8 cellular contexts compared by ENCODE assay signal in genomic region chr14:64410084-64410774, GRCh38. TPM values are rescaled to one million over a fixed set of nuclear protein-coding genes. Genes with fewer than 3 reads are reported as not detected.
A peak's percentile ranks its signal among the peaks of the same experiment; 100 is the strongest.
DNase-seq lines count a peak whose midpoint lies in the region; ATAC-seq lines count a peak whose summit lies in the region.

No MANE protein-coding gene starts in this region.

- H3K36me3 Mint-ChIP-seq in stimulated activated naive B cell treated with anti-CD40 and anti-IgM and Interleukin-4, amounts not matched to agents 10 μg/mL and 1 μg/mL and 100 μg/mL, for 72 hours: peaks cover 30 to 42% of the 10 kb centered on the region in 2 donors

- DNase-seq in SIG-M5 treated with dmso at 0.1 percent for 504 hours (lab: John Stamatoyannopoulos, UW; ENCODE audit: unreplicated experiment) (peak; percentile 9), SIG-M5 (lab: John Stamatoyannopoulos, UW) (no peak), RPMI7951 (ENCODE audit: low read depth) (peak; percentile 37), fibroblast of peridontal ligament (ENCODE audit: extremely low read depth) (peak; percentile 31), NCI-H128 (lab: John Stamatoyannopoulos, UW; ENCODE audit: unreplicated experiment) (no peak)
- DNase-seq in stimulated activated naive B cell treated with anti-CD40 and anti-IgM and Interleukin-4, amounts not matched to agents 10 μg/mL and 1 μg/mL and 100 μg/mL, for 72 hours: no peak

- no peak overlapping the region for H3K4me3 Mint-ChIP-seq in stimulated activated naive B cell treated with anti-CD40 and anti-IgM and Interleukin-4, amounts not matched to agents 10 μg/mL and 1 μg/mL and 100 μg/mL, for 72 hours

- ATAC-seq in stimulated activated naive B cell treated with anti-CD40 and anti-IgM and Interleukin-4, amounts not matched to agents 10 μg/mL and 1 μg/mL and 100 μg/mL, for 72 hours (replicated peaks): peak; percentile 74 to 82
- ATAC-seq in GM18909 (IDR thresholded peaks at IDR 0.05; ENCODE audit: poor library complexity, unreplicated experiment): no peak
- ATAC-seq in HG03139 (IDR thresholded peaks at IDR 0.05; ENCODE audit: unreplicated experiment): no peak

- H3K27me3 Mint-ChIP-seq in stimulated activated naive B cell treated with anti-CD40 and anti-IgM and Interleukin-4, amounts not matched to agents 10 μg/mL and 1 μg/mL and 100 μg/mL, for 72 hours: no peaks in the 10 kb centered on the region

- peak overlapping the region; percentile 88 for H3K27ac Mint-ChIP-seq in stimulated activated naive B cell treated with anti-CD40 and anti-IgM and Interleukin-4, amounts not matched to agents 10 μg/mL and 1 μg/mL and 100 μg/mL, for 72 hours

- no peaks in the 10 kb centered on the region for H3K9me3 Mint-ChIP-seq in stimulated activated naive B cell treated with anti-CD40 and anti-IgM and Interleukin-4, amounts not matched to agents 10 μg/mL and 1 μg/mL and 100 μg/mL, for 72 hours

- peaks cover 12 to 28% of the 10 kb centered on the region in 2 donors for H3K4me1 Mint-ChIP-seq in stimulated activated naive B cell treated with anti-CD40 and anti-IgM and Interleukin-4, amounts not matched to agents 10 μg/mL and 1 μg/mL and 100 μg/mL, for 72 hours

RNA-seq across cellular contexts. Expression of gene MTHFD1, which starts 22.1 kb away (rescaled TPM):
- 39.2 and 46.5 TPM in 2 replicates for total RNA-seq in RPMI7951 (2014; rRNA removed; shearing (Covaris generic))

RNA-seq across cellular contexts. Expression of gene AKAP5, which starts 55.1 kb away (rescaled TPM):
- total RNA-seq in RPMI7951 (2014; rRNA removed; shearing (Covaris generic)): 0.36 and 0.59 TPM in 2 replicates

Comparison
In these comparisons a context has a peak if more than half of its experiments do, and no peak if none do; other contexts are left out.
1. DNase-seq: peak in SIG-M5 treated with dmso at 0.1 percent for 504 hours (single experiment), RPMI7951 (single experiment) and fibroblast of peridontal ligament (single experiment); none in SIG-M5 (single experiment), stimulated activated naive B cell treated with anti-CD40 and anti-IgM and Interleukin-4, amounts not matched to agents 10 μg/mL and 1 μg/mL and 100 μg/mL, for 72 hours (single experiment) and NCI-H128 (single experiment).
2. ATAC-seq: peak in stimulated activated naive B cell treated with anti-CD40 and anti-IgM and Interleukin-4, amounts not matched to agents 10 μg/mL and 1 μg/mL and 100 μg/mL, for 72 hours (2 of 2); none in GM18909 (single experiment) and HG03139 (single experiment).